ENCODE assay signal across 17 cellular contexts in genomic region chr11:77884186-77884828, GRCh38.
A peak's percentile ranks its signal among the peaks of the same experiment; 100 is the strongest.
DNase-seq lines count a peak whose midpoint lies in the region; ATAC-seq and TF ChIP-seq lines count a peak whose summit lies in the region.
"Had no signal": no experiment of that assay in that cellular context is flagged by ENCODE, and none has a peak within 500 bp of the region (broad histone marks: within the 10 kb centered on the region; RNA-seq: fewer than 3 reads in every experiment).

No MANE protein-coding gene starts in this region.

- H3K36me3 ChIP-seq in WERI-Rb-1 = peaks cover 33% of the 10 kb centered on the region

- no peaks in the 10 kb centered on the region for H3K9me3 ChIP-seq in WERI-Rb-1 (ENCODE audit: severe bottlenecking)
- H3K9me3 ChIP-seq: sigmoid colon had no signal

- H3K4me3 Mint-ChIP-seq in stimulated activated effector memory CD8-positive, alpha-beta T cell treated with anti-CD3 and anti-CD28 coated beads, Interleukin-12 subunit alpha, Interleukin-12 subunit beta, amount 100 ng/mL, for 72 hours = no peak overlapping the region
- H3K4me3 Mint-ChIP-seq: central memory CD8-positive, alpha-beta T cell had no signal

- H3K27ac ChIP-seq in WERI-Rb-1 = peak overlapping the region; percentile 67
- H3K27ac ChIP-seq: sigmoid colon had no signal

- no peaks in the 10 kb centered on the region for H3K27me3 ChIP-seq in WERI-Rb-1 (ENCODE audit: insufficient read depth, low read depth, severe bottlenecking)
- H3K27me3 ChIP-seq: sigmoid colon had no signal

- peaks cover 9% of the 10 kb centered on the region for H3K4me1 Mint-ChIP-seq in stimulated activated effector memory CD8-positive, alpha-beta T cell treated with anti-CD3 and anti-CD28 coated beads, Interleukin-12 subunit alpha, Interleukin-12 subunit beta, amount 100 ng/mL, for 72 hours

- peak overlapping the region; percentile 81 for H3K27ac Mint-ChIP-seq in stimulated activated effector memory CD8-positive, alpha-beta T cell treated with anti-CD3 and anti-CD28 coated beads, Interleukin-12 subunit alpha, Interleukin-12 subunit beta, amount 100 ng/mL, for 72 hours

- no peak for ATAC-seq in stimulated activated effector memory CD8-positive, alpha-beta T cell treated with anti-CD3 and anti-CD28 coated beads, Interleukin-12 subunit alpha, Interleukin-12 subunit beta, amount 100 ng/mL, for 72 hours
- no peak for ATAC-seq in HG03439 (IDR thresholded peaks at IDR 0.05; ENCODE audit: unreplicated experiment)

- TF ChIP-seq CTCF in WERI-Rb-1 (IDR thresholded peaks at IDR 0.05; ENCODE audit: low read depth, low read length) (no peak), fibroblast of pulmonary artery (IDR thresholded peaks at IDR 0.05; ENCODE audit: low read length, missing control alignments) (no peak)

- H3K9me3 Mint-ChIP-seq in stimulated activated effector memory CD8-positive, alpha-beta T cell treated with anti-CD3 and anti-CD28 coated beads, Interleukin-12 subunit alpha, Interleukin-12 subunit beta, amount 100 ng/mL, for 72 hours = no peaks in the 10 kb centered on the region
- H3K9me3 Mint-ChIP-seq: activated naive CD4-positive, alpha-beta T cell treated with anti-CD3 and anti-CD28 coated beads, Interleukin-2, amount 50 U/mL, for 72 hours; central memory CD8-positive, alpha-beta T cell had no signal

- H3K4me3 ChIP-seq in WERI-Rb-1 (ENCODE audit: low read depth, low read length) = no peak overlapping the region
- no peak overlapping the region for H3K4me3 ChIP-seq in fibroblast of pulmonary artery (replicated peaks; ENCODE audit: low read depth, low read length)
- H3K4me3 ChIP-seq: sigmoid colon had no signal

- H3K36me3 Mint-ChIP-seq in stimulated activated effector memory CD8-positive, alpha-beta T cell treated with anti-CD3 and anti-CD28 coated beads, Interleukin-12 subunit alpha, Interleukin-12 subunit beta, amount 100 ng/mL, for 72 hours = peaks cover 70% of the 10 kb centered on the region
- H3K36me3 Mint-ChIP-seq: activated naive CD4-positive, alpha-beta T cell treated with anti-CD3 and anti-CD28 coated beads, Interleukin-2, amount 50 U/mL, for 72 hours had no signal

- DNase-seq in SKM-1 treated with dmso at 0.1 percent for 144 hours (lab: John Stamatoyannopoulos, UW; ENCODE audit: unreplicated experiment) = peak; percentile 60
- DNase-seq in SKM-1 (lab: John Stamatoyannopoulos, UW; ENCODE audit: unreplicated experiment) = no peak
- no peak for DNase-seq in WERI-Rb-1
- DNase-seq in fibroblast of pulmonary artery (ENCODE audit: low read depth) = peak; percentile 64
- no peak for DNase-seq in stimulated activated effector memory CD8-positive, alpha-beta T cell treated with anti-CD3 and anti-CD28 coated beads, Interleukin-12 subunit alpha, Interleukin-12 subunit beta, amount 100 ng/mL, for 72 hours (ENCODE audit: low spot score in 2 of 2)
- no peak for DNase-seq in inferior parietal cortex (ENCODE audit: extremely low spot score)
- no peak for DNase-seq in ACHN
- DNase-seq: 8988T; activated CD4-positive, alpha-beta T cell treated with anti-CD3 and anti-CD28 coated beads for 48 hours; activated T-cell treated with anti-CD3 and anti-CD28 coated beads for 4 hours; NCI-H1694; SIG-M5; sigmoid colon; stimulated activated CD4-positive, alpha-beta T cell treated with anti-CD3 and anti-CD28 coated beads, Interleukin-2, amount 100 ng/mL, for 48 hours had no signal

- in situ Hi-C loops in ACHN (cut with HindIII; ENCODE audit: low pct_ligation_motif_present, low pct_unique_long_range_greater_than_20kb, low sequenced_read_pairs) = no loop called here

Comparison
In these comparisons a context has a peak if more than half of its experiments do, and no peak if none do; other contexts are left out.
1. DNase-seq: peak in SKM-1 treated with dmso at 0.1 percent for 144 hours (single experiment) and fibroblast of pulmonary artery (single experiment); none in SKM-1 (single experiment), WERI-Rb-1 (single experiment), stimulated activated effector memory CD8-positive, alpha-beta T cell treated with anti-CD3 and anti-CD28 coated beads, Interleukin-12 subunit alpha, Interleukin-12 subunit beta, amount 100 ng/mL, for 72 hours (0 of 2), inferior parietal cortex (single experiment) and ACHN (single experiment).